Comparison of ENCODE assay signal across 2 cellular contexts in genomic region chr16:2105291-2105690, GRCh38. TPM values are rescaled to one million over a fixed set of nuclear protein-coding genes. Genes with fewer than 3 reads are reported as not detected.
"Had no signal": no experiment of that assay in that cellular context is flagged by ENCODE, and none has a peak within 500 bp of the region (broad histone marks: within the 10 kb centered on the region; RNA-seq: fewer than 3 reads in every experiment).

No MANE protein-coding gene starts in this region.

RNA-seq across cellular contexts. Expression of gene RAB26, which starts 43.1 kb away (rescaled TPM):
- total RNA-seq: activated B cell treated with CpG ODN at 0.5 μM for 24 hours; T-helper 2 cell treated with Interferon-gamma antibody and Interleukin-4, amounts not matched to agents 100 ng/mL and 5 ng/mL, for 36 hours had no signal
